19 cellular contexts compared by ENCODE assay signal in the genomic region with DNA sequence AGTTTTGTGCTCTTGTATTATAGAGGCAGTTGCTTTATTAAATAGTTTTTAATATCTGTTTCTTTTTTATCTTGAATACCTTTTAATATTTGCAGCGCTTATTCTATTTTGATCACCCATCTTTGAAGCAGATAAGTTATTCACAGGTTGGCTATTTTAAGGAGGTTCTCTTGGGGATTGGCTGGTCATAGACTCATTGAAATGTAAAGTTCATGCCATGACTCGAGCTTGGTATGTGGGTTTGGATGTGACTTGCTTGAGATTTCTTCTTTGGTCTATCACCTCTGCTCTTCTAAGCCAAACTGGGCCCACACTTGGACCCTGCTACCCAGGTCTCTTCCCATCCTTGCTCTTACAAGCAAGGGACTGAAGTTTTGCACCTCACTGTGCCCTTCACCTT. TPM values are rescaled to one million over a fixed set of nuclear protein-coding genes. Genes with fewer than 3 reads are reported as not detected.
DNase-seq lines count a peak whose midpoint lies in the region; ATAC-seq and TF ChIP-seq lines count a peak whose summit lies in the region.
"Had no signal": no experiment of that assay in that cellular context is flagged by ENCODE, and none has a peak within 500 bp of the region (broad histone marks: within the 10 kb centered on the region; RNA-seq: fewer than 3 reads in every experiment).

No MANE protein-coding gene starts in this region.

- H3K4me3 ChIP-seq in aorta (ENCODE audit: low read length in 2 of 2), result no peak overlapping the region
- H3K4me3 ChIP-seq: SJCRH30 had no signal

- peaks cover 0 to 2% of the 10 kb centered on the region in 2 donors for H3K36me3 ChIP-seq in aorta (ENCODE audit: control insufficient read depth in 1 of 2, insufficient read depth in 2 of 2, low read length in 1 of 2)

- H3K27me3 ChIP-seq in aorta (ENCODE audit: control insufficient read depth in 1 of 2, insufficient read depth in 2 of 2, low read length in 1 of 2), result no peaks in the 10 kb centered on the region
- H3K27me3 ChIP-seq: SJCRH30 had no signal

- BruUV-seq in Calu3 (replicated peaks; lab: Mats Ljungman, UMichigan), result no TSS peak

- 71 to 84% methylated on average over 2 of the region's 2 CpGs for WGBS in aorta, 2 donors

- H3K4me1 ChIP-seq in aorta (ENCODE audit: control insufficient read depth in 1 of 2, insufficient read depth in 2 of 2, low read length in 2 of 2), result no peaks in the 10 kb centered on the region
- H3K4me1 ChIP-seq: SJCRH30 had no signal

- POLR2A ChIA-PET in activated B cell treated with CpG ODN at 0.5 μM for 24 hours (lab: Charles Lee), result interaction anchor here (0.5 kb wide), 1 partner anchor 217 kb away, joined by 5 read pairs; no protein-coding TSS in a partner anchor

- H3K9me3 ChIP-seq in aorta (ENCODE audit: control insufficient read depth, low read length), result no peaks in the 10 kb centered on the region
- H3K9me3 ChIP-seq: SJCRH30 had no signal

- ATAC-seq in activated B cell treated with CpG ODN at 0.5 μM for 24 hours (ENCODE audit: low read depth) (peak; percentile 32), esophagus mucosa (peak; percentile 34), GM21360 (IDR thresholded peaks at IDR 0.05; ENCODE audit: unreplicated experiment) (no peak), aorta (ENCODE audit: low FRiP score) (no peak)

- TF ChIP-seq CTCF in activated B cell treated with CpG ODN at 0.5 μM for 24 hours (IDR thresholded peaks at IDR 0.05) (no peak), Calu3 (IDR thresholded peaks at IDR 0.05; ENCODE audit: unreplicated experiment) (no peak)

- H3K4me3 Mint-ChIP-seq in activated B cell treated with CpG ODN at 0.5 μM for 24 hours (no peak overlapping the region), Calu3 (ENCODE audit: low read depth, unreplicated experiment) (no peak overlapping the region)
- H3K4me3 Mint-ChIP-seq: CD8-positive, alpha-beta memory T cell had no signal

- no peak overlapping the region for H3K27ac ChIP-seq in aorta (ENCODE audit: low read depth in 1 of 2, low read length in 2 of 2)
- H3K27ac ChIP-seq: 22Rv1, C4-2B, SJCRH30 had no signal

- no peaks in the 10 kb centered on the region for H3K9me3 Mint-ChIP-seq in activated B cell treated with CpG ODN at 0.5 μM for 24 hours
- no peaks in the 10 kb centered on the region for H3K9me3 Mint-ChIP-seq in Calu3 (ENCODE audit: low read depth, unreplicated experiment)
- H3K9me3 Mint-ChIP-seq: CD8-positive, alpha-beta memory T cell had no signal

- H3K27ac Mint-ChIP-seq in activated B cell treated with CpG ODN at 0.5 μM for 24 hours (no peak overlapping the region), Calu3 (ENCODE audit: unreplicated experiment) (no peak overlapping the region)

- H3K4me1 Mint-ChIP-seq in activated B cell treated with CpG ODN at 0.5 μM for 24 hours (peaks cover 51% of the 10 kb centered on the region), Calu3 (ENCODE audit: low read depth, unreplicated experiment) (peaks cover 19% of the 10 kb centered on the region)
- H3K4me1 Mint-ChIP-seq: CD8-positive, alpha-beta memory T cell had no signal

- intact Hi-C loops in activated B cell treated with CpG ODN at 0.5 μM for 24 hours (cut with micrococcal nuclease) (loop anchor here (5.0 kb wide), 1 partner anchor 117 kb away; no protein-coding TSS in a partner anchor), aorta (cut with DNase I) (loop anchor here (5.0 to 10.0 kb wide), 2 partner anchors 32 to 115 kb away; a partner anchor contains a TSS), Calu3 (cut with micrococcal nuclease; ENCODE audit: unreplicated experiment) (loop anchor here (5.0 kb wide), 1 partner anchor 32 kb away; a partner anchor contains a TSS)

- H3K27me3 Mint-ChIP-seq in activated B cell treated with CpG ODN at 0.5 μM for 24 hours (no peaks in the 10 kb centered on the region), Calu3 (ENCODE audit: unreplicated experiment) (no peaks in the 10 kb centered on the region)
- H3K27me3 Mint-ChIP-seq: CD8-positive, alpha-beta memory T cell had no signal

- peaks cover 19% of the 10 kb centered on the region for H3K36me3 Mint-ChIP-seq in activated B cell treated with CpG ODN at 0.5 μM for 24 hours (ENCODE audit: low read depth)
- H3K36me3 Mint-ChIP-seq in Calu3 (ENCODE audit: insufficient read depth, unreplicated experiment), result peaks cover 5% of the 10 kb centered on the region

- peak; percentile 25 for DNase-seq in DMS 273 (lab: John Stamatoyannopoulos, UW; ENCODE audit: unreplicated experiment)
- DNase-seq in DMS 273 treated with DMSO at 0.1 percent for 48 hours (lab: John Stamatoyannopoulos, UW), result no peak
- DNase-seq in activated B cell treated with CpG ODN at 0.5 μM for 24 hours, result no peak
- DNase-seq in NCI-H2171 (lab: John Stamatoyannopoulos, UW), result no peak
- DNase-seq in aorta, result no peak
- no peak for DNase-seq in Calu3
- DNase-seq: CD8-positive, alpha-beta memory T cell; DMS79; KG1; NCI-H1105; NCI-H146; NCI-H2029 treated with DMSO at 0.1 percent for 48 hours; NCI-H524 treated with DMSO at 0.1 percent for 48 hours; OCI-M1; SJCRH30 had no signal

- CTCF ChIA-PET in activated B cell treated with CpG ODN at 0.5 μM for 24 hours (lab: Charles Lee), result no interaction called here
- CTCF ChIA-PET in Calu3 (lab: Charles Lee), result no interaction called here

RNA-seq across cellular contexts. Expression of a gene that starts 33.6 kb away (rescaled TPM):
- total RNA-seq in activated B cell treated with CpG ODN at 0.5 μM for 24 hours (74.7 and 91.2 TPM in 2 replicates), esophagus mucosa (33.5 TPM), aorta (10 to 100 TPM; 49.1 to 64.4 TPM), Calu3 (2022) (59.0 and 67.7 TPM in 2 replicates)
- polyA plus RNA-seq in aorta, result 10 to 100 TPM; 16.4 to 48.2 TPM

Comparison
In these comparisons a context has a peak if more than half of its experiments do, and no peak if none do; other contexts are left out.
1. ATAC-seq: peak in activated B cell treated with CpG ODN at 0.5 μM for 24 hours (single experiment) and esophagus mucosa (single experiment); none in GM21360 (single experiment) and aorta (single experiment).